Comparison of ENCODE assay signal across 13 cellular contexts in genomic region chr3:20458994-20459736, GRCh38.
DNase-seq lines count a peak whose midpoint lies in the region; TF ChIP-seq lines count a peak whose summit lies in the region.
"Had no signal": no experiment of that assay in that cellular context is flagged by ENCODE, and none has a peak within 500 bp of the region (broad histone marks: within the 10 kb centered on the region; RNA-seq: fewer than 3 reads in every experiment).

No MANE protein-coding gene starts in this region.

- H3K9ac ChIP-seq in adipocyte (ENCODE audit: low read length), result no peak overlapping the region
- H3K9ac ChIP-seq: GM23248 had no signal

- H3K4me1 ChIP-seq in adipocyte (ENCODE audit: control insufficient read depth, insufficient read depth, low read length), result no peaks in the 10 kb centered on the region
- H3K4me1 ChIP-seq in ascending aorta, result no peaks in the 10 kb centered on the region
- no peaks in the 10 kb centered on the region for H3K4me1 ChIP-seq in ovary (ENCODE audit: insufficient read depth)

- peaks cover 12% of the 10 kb centered on the region for H3K9me3 ChIP-seq in adipocyte (ENCODE audit: control insufficient read depth, low read length)
- H3K9me3 ChIP-seq in ascending aorta, result no peaks in the 10 kb centered on the region
- H3K9me3 ChIP-seq in ovary, result no peaks in the 10 kb centered on the region

- intact Hi-C loops in ascending aorta (cut with DNase I) (no loop called here), ovary (cut with DNase I) (no loop called here)

- DNase-seq in DMS 273 treated with DMSO at 0.1 percent for 48 hours (lab: John Stamatoyannopoulos, UW), result peak; percentile 59
- DNase-seq in NCI-H82 (lab: John Stamatoyannopoulos, UW), result peak; percentile 74
- DNase-seq in adipocyte (ENCODE audit: low read depth), result peak; percentile 10
- DNase-seq in left kidney (ENCODE audit: low read depth, low spot score), result peak; percentile 9
- no peak for DNase-seq in ascending aorta (ENCODE audit: low spot score in 2 of 2)
- no peak for DNase-seq in medulla oblongata (ENCODE audit: extremely low spot score)
- no peak for DNase-seq in ovary
- DNase-seq: CD8-positive, alpha-beta T cell; GM23248; NCI-H1436 treated with DMSO at 0.1 percent for 48 hours; NCI-H2081 treated with DMSO at 0.1 percent for 48 hours; NCI-H345; SHP77 had no signal

- no peak overlapping the region for H3K4me3 ChIP-seq in adipocyte (ENCODE audit: low read length)
- no peak overlapping the region for H3K4me3 ChIP-seq in ascending aorta
- H3K4me3 ChIP-seq in ovary, result no peak overlapping the region
- H3K4me3 ChIP-seq: GM23248 had no signal

- TF ChIP-seq POLR2A in ovary (IDR thresholded peaks at IDR 0.05), result no peak

- 6 to 23% (median 7%) methylated on average over 4 of the region's 4 CpGs for WGBS in ovary, 3 donors

- H3K36me3 ChIP-seq in adipocyte (ENCODE audit: control insufficient read depth, insufficient read depth, low read length, severe bottlenecking) (no peaks in the 10 kb centered on the region), ascending aorta (no peaks in the 10 kb centered on the region), ovary (no peaks in the 10 kb centered on the region)

- no peak for TF ChIP-seq CTCF in ascending aorta (IDR thresholded peaks at IDR 0.05)
- TF ChIP-seq CTCF in ovary (IDR thresholded peaks at IDR 0.05), result no peak

- H3K27me3 ChIP-seq in adipocyte (replicated peaks; ENCODE audit: control insufficient read depth, insufficient read depth, low read length) (no peaks in the 10 kb centered on the region), ascending aorta (no peaks in the 10 kb centered on the region), ovary (no peaks in the 10 kb centered on the region)

- TF ChIP-seq EP300 in ovary (IDR thresholded peaks at IDR 0.05), result no peak

- H3K27ac ChIP-seq in ascending aorta (no peak overlapping the region), ovary (no peak overlapping the region)
- H3K27ac ChIP-seq: GM23248 had no signal

Comparison
In these comparisons a context has a peak if more than half of its experiments do, and no peak if none do; other contexts are left out.
1. DNase-seq: peak in DMS 273 treated with DMSO at 0.1 percent for 48 hours (single experiment), NCI-H82 (single experiment), adipocyte (single experiment) and left kidney (single experiment); none in ascending aorta (0 of 2), medulla oblongata (single experiment) and ovary (0 of 5).